24 cellular contexts compared by ENCODE assay signal in the genomic region with DNA sequence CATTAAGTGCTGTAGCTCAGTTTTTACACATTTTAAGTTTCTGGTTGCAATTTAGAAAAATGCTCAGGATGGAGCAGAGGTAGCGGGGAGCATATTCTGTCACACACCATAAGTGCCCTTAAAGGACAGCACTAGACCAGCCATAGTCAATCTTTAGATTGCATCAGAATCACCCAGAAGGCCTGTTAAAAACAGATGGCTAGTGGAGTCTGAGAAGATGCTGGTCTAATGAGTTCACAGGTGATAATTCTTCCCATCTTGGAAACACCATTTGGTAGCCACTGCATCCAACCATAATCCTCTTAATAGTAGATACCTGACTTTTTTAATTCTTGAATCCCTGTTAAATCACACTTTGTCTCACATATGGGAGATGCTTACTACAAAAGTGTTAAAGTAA.
"Had no signal": no experiment of that assay in that cellular context is flagged by ENCODE, and none has a peak within 500 bp of the region (broad histone marks: within the 10 kb centered on the region; RNA-seq: fewer than 3 reads in every experiment).

No MANE protein-coding gene starts in this region.

- H3K9me3 Mint-ChIP-seq: memory B cell had no signal

- H3K4me3 Mint-ChIP-seq: memory B cell, mesothelial cell of epicardium, naive B cell, nephron, neural progenitor cell had no signal

- H3K4me1 ChIP-seq: parathyroid adenoma, right lobe of liver, stomach, thyroid gland, vagina had no signal

- H3K4me2 ChIP-seq: neural progenitor cell had no signal

- H3K36me3 ChIP-seq: neural progenitor cell, right lobe of liver, stomach, thyroid gland, vagina had no signal

- H3K79me2 ChIP-seq: parathyroid adenoma had no signal

- DNase-seq: cortex of kidney; dorsolateral prefrontal cortex; effector CD4-positive, alpha-beta T cell; head of caudate nucleus; kidney; mucosa of descending colon; naive B cell; right lobe of liver; small intestine; stimulated activated CD4-positive, alpha-beta T cell treated with anti-CD3 and anti-CD28 coated beads, Interleukin-15, amount 100 ng/mL, for 24 hours; stimulated activated CD4-positive, alpha-beta T cell treated with anti-CD3 and anti-CD28 coated beads, Interleukin-2, amount 100 ng/mL, for 48 hours; stimulated activated naive CD4-positive, alpha-beta T cell treated with Interleukin-2 at 50 U/mL for 16 hours; stomach; thyroid gland; trophoblast cell had no signal

- H3K27ac Mint-ChIP-seq: memory B cell, mesothelial cell of epicardium, naive B cell, nephron, neural progenitor cell, progenitor cell of endocrine pancreas had no signal

- H3K27me3 Mint-ChIP-seq: memory B cell, naive B cell, progenitor cell of endocrine pancreas had no signal

- H3K27me3 ChIP-seq: dorsolateral prefrontal cortex, neural progenitor cell, right lobe of liver, stomach, thyroid gland, vagina had no signal

- H3K9ac ChIP-seq: neural progenitor cell, parathyroid adenoma had no signal

- H3K4me1 Mint-ChIP-seq: memory B cell, naive B cell, nephron, neural progenitor cell had no signal

- ATAC-seq: left lobe of liver, mucosa of descending colon, right lobe of liver had no signal

- H3K36me3 Mint-ChIP-seq: memory B cell, naive B cell had no signal

- H3K27ac ChIP-seq: dorsolateral prefrontal cortex, neural progenitor cell, parathyroid adenoma, right lobe of liver, stomach, thyroid gland, vagina had no signal

- H3K4me3 ChIP-seq: dorsolateral prefrontal cortex, lung, mucosa of descending colon, neural progenitor cell, right lobe of liver, stomach, thyroid gland, vagina had no signal
